ENCODE assay signal across 27 cellular contexts in genomic region chr3:147483578-147483977, GRCh38.
A peak's percentile ranks its signal among the peaks of the same experiment; 100 is the strongest.
DNase-seq lines count a peak whose midpoint lies in the region; ATAC-seq, FAIRE-seq and TF ChIP-seq lines count a peak whose summit lies in the region.
"Had no signal": no experiment of that assay in that cellular context is flagged by ENCODE, and none has a peak within 500 bp of the region (broad histone marks: within the 10 kb centered on the region; RNA-seq: fewer than 3 reads in every experiment).

No MANE protein-coding gene starts in this region.

- POLR2A ChIA-PET in A549 (lab: Yijun Ruan, JAX), result no interaction called here
- POLR2A ChIA-PET in GM10248 (lab: Yijun Ruan, JAX), result no interaction called here

- ATAC-seq in A549 (no peak), GM18858 (IDR thresholded peaks at IDR 0.05; ENCODE audit: unreplicated experiment) (peak; percentile 77), HG02623 (IDR thresholded peaks at IDR 0.05; ENCODE audit: unreplicated experiment) (peak; percentile 53), HG03565 (IDR thresholded peaks at IDR 0.05; ENCODE audit: unreplicated experiment) (peak; percentile 45)
- ATAC-seq: CD8-positive, alpha-beta T cell had no signal

- CTCF ChIA-PET in A549 (lab: Yijun Ruan, JAX), result no interaction called here
- CTCF ChIA-PET in GM10248 (lab: Yijun Ruan, JAX), result no interaction called here

- H3K4me2 ChIP-seq in A549, result no peak overlapping the region

- no peak for TF ChIP-seq CTCF in A549 (IDR thresholded peaks at IDR 0.05)
- no peak for TF ChIP-seq CTCF in chondrocyte (IDR thresholded peaks at IDR 0.05)
- TF ChIP-seq CTCF in GM10248 (IDR thresholded peaks at IDR 0.05; ENCODE audit: control extremely low read depth, extremely low read depth, low read depth, missing control alignments), result no peak
- no peak for TF ChIP-seq CTCF in dorsolateral prefrontal cortex (IDR thresholded peaks at IDR 0.05 in 54 of 56, conservative IDR thresholded peaks at IDR 0.05 in 2 of 56; ENCODE audit: low read depth in 1 of 56, partially characterized antibody in 56 of 56)
- no peak for TF ChIP-seq CTCF in coronary artery (IDR thresholded peaks at IDR 0.05)

- 11% methylated on average over 1 of the region's 1 CpG for WGBS in A549 (ENCODE audit: missing lambda C conversion rate)

- no peak for TF ChIP-seq RAD21 in A549 (conservative IDR thresholded peaks at IDR 0.05 in 1 of 2, IDR thresholded peaks at IDR 0.05 in 1 of 2)

- H3K27ac Mint-ChIP-seq in chondrocyte (ENCODE audit: unreplicated experiment), result no peak overlapping the region
- H3K27ac Mint-ChIP-seq: CD8-positive, alpha-beta T cell had no signal

- no peak for TF ChIP-seq POLR2A in A549 (IDR thresholded peaks at IDR 0.05; ENCODE audit: low read length)

- no peaks in the 10 kb centered on the region for H3K9me3 ChIP-seq in A549
- H3K9me3 ChIP-seq: HAP-1, Peyer's patch, SJCRH30 had no signal

- H3K27ac ChIP-seq in A549, result no peak overlapping the region
- no peak overlapping the region for H3K27ac ChIP-seq in dorsolateral prefrontal cortex
- H3K27ac ChIP-seq in coronary artery, result no peak overlapping the region
- H3K27ac ChIP-seq: 22Rv1, Peyer's patch, SJCRH30 had no signal

- H3K4me1 ChIP-seq in A549, result no peaks in the 10 kb centered on the region
- H3K4me1 ChIP-seq: HAP-1, Peyer's patch, SJCRH30 had no signal

- H3K4me3 Mint-ChIP-seq in chondrocyte (ENCODE audit: unreplicated experiment), result no peak overlapping the region
- H3K4me3 Mint-ChIP-seq: CD8-positive, alpha-beta T cell had no signal

- intact Hi-C loops in dorsolateral prefrontal cortex (cut with DNase I), result no loop called here

- no peaks in the 10 kb centered on the region for H3K27me3 Mint-ChIP-seq in chondrocyte (ENCODE audit: low read depth)

- DNase-seq in A549 (ENCODE audit: low read depth in 1 of 2, low spot score in 1 of 2), result no peak
- no peak for DNase-seq in chondrocyte (ENCODE audit: low spot score)
- no peak for DNase-seq in GM10248 (ENCODE audit: extremely low spot score)
- no peak for DNase-seq in dorsolateral prefrontal cortex
- no peak for DNase-seq in coronary artery (ENCODE audit: low spot score)
- DNase-seq: AML-193; C1 segment of cervical spinal cord; Calu3; CD8-positive, alpha-beta T cell; DMS153; IMR-90; NCI-H1417; NCI-H1694 treated with DMSO at 0.1 percent for 48 hours; NCI-H2081 treated with DMSO at 0.1 percent for 48 hours; NCI-H2171 treated with DMSO at 0.1 percent for 48 hours; NCI-H524 treated with DMSO at 0.1 percent for 48 hours; NCI-H82; Peyer's patch; SJCRH30; T-helper 9 cell had no signal

- no peak for TF ChIP-seq EP300 in A549 (IDR thresholded peaks at IDR 0.05)

- peaks cover 3% of the 10 kb centered on the region for H3K9me3 Mint-ChIP-seq in chondrocyte (ENCODE audit: low read depth)

- H3K4me3 ChIP-seq in A549, result no peak overlapping the region
- no peak overlapping the region for H3K4me3 ChIP-seq in dorsolateral prefrontal cortex
- no peak overlapping the region for H3K4me3 ChIP-seq in coronary artery
- H3K4me3 ChIP-seq: HAP-1, Peyer's patch, SJCRH30 had no signal

- no peaks in the 10 kb centered on the region for H3K36me3 Mint-ChIP-seq in chondrocyte (ENCODE audit: low read depth)
- H3K36me3 Mint-ChIP-seq: CD8-positive, alpha-beta T cell had no signal

- H3K4me1 Mint-ChIP-seq in chondrocyte (ENCODE audit: low read depth), result no peaks in the 10 kb centered on the region

- H3K27me3 ChIP-seq in dorsolateral prefrontal cortex, result no peaks in the 10 kb centered on the region
- H3K27me3 ChIP-seq: Peyer's patch, SJCRH30 had no signal

- peak; percentile 51 for FAIRE-seq in A549 (lab: Jason Lieb, UNC)
- FAIRE-seq: G401.6, GM19239 had no signal

TF ChIP-seq in A549, 52 proteins besides CTCF, POLR2A, EP300 and RAD21:
- TF ChIP-seq ZFP36 (IDR thresholded peaks at IDR 0.05; ENCODE audit: borderline replicate concordance, partially characterized antibody) (no peak), HOXA7 (CRISPR knock-in tag; IDR thresholded peaks at IDR 0.05) (no peak), ZC3H11A (IDR thresholded peaks at IDR 0.05) (no peak), JUNB (IDR thresholded peaks at IDR 0.05) (no peak), RCOR1 (IDR thresholded peaks at IDR 0.05; ENCODE audit: low read depth, low read length) (no peak), HES2 (IDR thresholded peaks at IDR 0.05) (no peak), BCL3 (IDR thresholded peaks at IDR 0.05) (no peak), TP53 (CRISPR knock-in tag; IDR thresholded peaks at IDR 0.05) (no peak), HOXB5 (CRISPR knock-in tag; IDR thresholded peaks at IDR 0.05) (no peak), MAX (IDR thresholded peaks at IDR 0.05) (no peak), NPAS2 (CRISPR knock-in tag; IDR thresholded peaks at IDR 0.05; ENCODE audit: borderline replicate concordance) (no peak), POLR2AphosphoS2 (conservative IDR thresholded peaks at IDR 0.05; ENCODE audit: low read length) (no peak), HMGXB4 (CRISPR knock-in tag; IDR thresholded peaks at IDR 0.05; ENCODE audit: borderline replicate concordance) (no peak), MAFK (IDR thresholded peaks at IDR 0.05; ENCODE audit: partially characterized antibody) (no peak), MAZ (IDR thresholded peaks at IDR 0.05; ENCODE audit: borderline replicate concordance, low read depth, low read length) (no peak), RFX5 (IDR thresholded peaks at IDR 0.05) (no peak)

Comparison
In these comparisons a context has a peak if more than half of its experiments do, and no peak if none do; other contexts are left out.
1. ATAC-seq: peak in GM18858 (single experiment), HG02623 (single experiment) and HG03565 (single experiment); none in A549 (0 of 2).